In the genomic region with DNA sequence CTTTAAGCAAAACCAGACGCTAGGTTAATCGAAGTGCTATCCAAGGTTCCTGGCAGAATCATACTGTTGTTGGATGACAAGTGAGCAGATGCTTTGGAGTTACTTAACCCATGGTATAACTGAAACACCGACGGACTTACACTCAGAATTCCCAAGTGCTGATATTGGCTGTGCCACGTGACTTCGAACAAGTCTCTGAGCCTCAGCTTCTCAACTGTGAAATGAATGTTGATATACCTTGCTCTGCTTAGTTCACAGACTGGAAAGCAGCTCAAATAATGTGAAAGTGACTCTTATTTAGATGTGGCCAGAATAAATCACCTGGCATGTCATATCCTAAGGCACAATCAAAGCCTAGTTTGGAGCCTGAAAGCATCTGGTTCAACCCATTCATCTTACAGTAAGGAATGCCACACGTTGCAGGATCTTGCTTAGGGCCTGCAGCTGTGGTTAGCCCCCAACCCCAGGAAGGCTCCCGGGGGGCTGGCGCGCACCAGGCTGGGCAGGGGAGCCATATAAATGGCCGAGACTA, we compare ENCODE assay signal across 8 cellular contexts. TPM values are rescaled to one million over a fixed set of nuclear protein-coding genes. Genes with fewer than 3 reads are reported as not detected.
DNase-seq lines count a peak whose midpoint lies in the region; ATAC-seq and TF ChIP-seq lines count a peak whose summit lies in the region.

No MANE protein-coding gene starts in this region.

- H3K36me3 Mint-ChIP-seq in endodermal cell (ENCODE audit: low read depth) = peaks cover 20% of the 10 kb centered on the region

- H3K9me3 ChIP-seq in DOHH2 (ENCODE audit: control insufficient read depth, insufficient read depth, low read length) (no peaks in the 10 kb centered on the region), OCI-LY1 (ENCODE audit: low read length) (no peaks in the 10 kb centered on the region), endodermal cell (ENCODE audit: control insufficient read depth, low read length) (no peaks in the 10 kb centered on the region), osteoblast (ENCODE audit: low read depth, low read length) (no peaks in the 10 kb centered on the region)

- H3K36me3 ChIP-seq in DOHH2 (ENCODE audit: control insufficient read depth, low read length) (peaks cover 34% of the 10 kb centered on the region), OCI-LY1 (ENCODE audit: insufficient read depth, low read length) (peaks cover 21% of the 10 kb centered on the region; the same call in 1 of the 2 replicates), endodermal cell (ENCODE audit: control insufficient read depth, insufficient read depth, low read length) (peaks cover 34% of the 10 kb centered on the region), osteoblast (ENCODE audit: insufficient read depth, low read length) (peaks cover 6% of the 10 kb centered on the region)

- H3K27me3 Mint-ChIP-seq in endodermal cell (ENCODE audit: insufficient read depth) = no peaks in the 10 kb centered on the region

- H3F3A ChIP-seq in DOHH2 (ENCODE audit: control insufficient read depth, insufficient read depth) (0 out of 2 replicates have a peak, but pooled peaks cover 6% of the 10 kb centered on the region), OCI-LY1 (ENCODE audit: insufficient read depth, low read length) (0 out of 2 replicates have a peak, but pooled peaks cover 5% of the 10 kb centered on the region)

- H3K27ac ChIP-seq in DOHH2 (ENCODE audit: low read depth, low read length) (no peak overlapping the region), OCI-LY1 (ENCODE audit: low read depth, low read length, poor library complexity, severe bottlenecking) (no peak overlapping the region), endodermal cell (ENCODE audit: low read depth, low read length) (no peak overlapping the region), osteoblast (ENCODE audit: low read depth, low read length) (peak overlapping the region; percentile 42)

- peaks cover 60% of the 10 kb centered on the region for H3K79me2 ChIP-seq in DOHH2 (ENCODE audit: control insufficient read depth, low read length)
- peaks cover 23% of the 10 kb centered on the region for H3K79me2 ChIP-seq in OCI-LY1 (ENCODE audit: insufficient read depth, low read length)
- peaks cover 39% of the 10 kb centered on the region for H3K79me2 ChIP-seq in osteoblast (ENCODE audit: insufficient read depth, low read length)

- H3K27me3 ChIP-seq in DOHH2 (ENCODE audit: control insufficient read depth, low read length) = no peaks in the 10 kb centered on the region
- H3K27me3 ChIP-seq in OCI-LY1 (ENCODE audit: insufficient read depth, low read length) = no peaks in the 10 kb centered on the region
- H3K27me3 ChIP-seq in endodermal cell (ENCODE audit: control insufficient read depth, insufficient read depth, low read length, poor library complexity, severe bottlenecking) = no peaks in the 10 kb centered on the region
- no peaks in the 10 kb centered on the region for H3K27me3 ChIP-seq in osteoblast (ENCODE audit: insufficient read depth, low read length)

- no peaks in the 10 kb centered on the region for H3K9me3 Mint-ChIP-seq in endodermal cell

- 15 to 26% methylated on average over 9 to 11 of the region's 11 CpGs for WGBS in endodermal cell (ENCODE audit: insufficient coverage in 1 of 2, insufficient read length in 1 of 2), 2 experiments

- H3K4me2 ChIP-seq in DOHH2 (ENCODE audit: low read length) (peak overlapping the region; percentile 85), OCI-LY1 (ENCODE audit: low read length) (peak overlapping the region; percentile 94), osteoblast (ENCODE audit: insufficient read depth, low read length) (peak overlapping the region; percentile 94)

- H3K9ac ChIP-seq in OCI-LY1 (ENCODE audit: low read length) (peak overlapping the region; percentile 71), endodermal cell (ENCODE audit: extremely low read depth, low read length, poor library complexity, severe bottlenecking) (peak overlapping the region; percentile 61)

- peak overlapping the region; percentile 82 for H3K4me3 Mint-ChIP-seq in endodermal cell

- TF ChIP-seq CTCF in DOHH2 (IDR thresholded peaks at IDR 0.05; ENCODE audit: low read depth, low read length, poor library complexity, severe bottlenecking) (no peak), OCI-LY1 (IDR thresholded peaks at IDR 0.05; ENCODE audit: low read length) (no peak), endodermal cell (conservative IDR thresholded peaks at IDR 0.05) (no peak), osteoblast (IDR thresholded peaks at IDR 0.05; ENCODE audit: extremely low read depth, low read depth, low read length) (no peak)

- no peak for ATAC-seq in HG02798 (IDR thresholded peaks at IDR 0.05; ENCODE audit: poor library complexity, unreplicated experiment)

- peaks cover 17% of the 10 kb centered on the region for H3K4me1 Mint-ChIP-seq in endodermal cell

- H3K27ac Mint-ChIP-seq in endodermal cell = peak overlapping the region; percentile 85

- H4K20me1 ChIP-seq in DOHH2 (ENCODE audit: control insufficient read depth, insufficient read depth, low read depth, low read length) (no peaks in the 10 kb centered on the region), OCI-LY1 (ENCODE audit: insufficient read depth, low read length) (no peaks in the 10 kb centered on the region), osteoblast (ENCODE audit: insufficient read depth, low read length) (no peaks in the 10 kb centered on the region)

- H3K4me3 ChIP-seq in DOHH2 (ENCODE audit: low read length) (peak overlapping the region; percentile 87), OCI-LY1 (ENCODE audit: low read depth, low read length, poor library complexity, severe bottlenecking) (peak overlapping the region; percentile 77), endodermal cell (ENCODE audit: low read length) (peak overlapping the region; percentile 95), osteoblast (ENCODE audit: insufficient read depth, low read length) (peak overlapping the region; percentile 92)

- H2AFZ ChIP-seq in OCI-LY1 (ENCODE audit: low read length) (no peak overlapping the region), osteoblast (ENCODE audit: low read length) (peak overlapping the region; percentile 100)

- peak; percentile 44 for DNase-seq in endodermal cell
- peak; percentile 32 for DNase-seq in osteoblast (ENCODE audit: insufficient read length, low spot score, missing footprints)
- no peak for DNase-seq in GDM1 (lab: John Stamatoyannopoulos, UW)
- DNase-seq in epidermal melanocyte (ENCODE audit: insufficient read length, low spot score) = no peak
- no peak for DNase-seq in amygdala (lab: John Stamatoyannopoulos, UW)

- H3K9me2 ChIP-seq in DOHH2 (replicated peaks; ENCODE audit: control insufficient read depth, low read length) (no peaks in the 10 kb centered on the region), OCI-LY1 (ENCODE audit: low read depth, low read length) (no peaks in the 10 kb centered on the region)

- H3K4me1 ChIP-seq in DOHH2 (ENCODE audit: control insufficient read depth, low read length) (peaks cover 30% of the 10 kb centered on the region), OCI-LY1 (ENCODE audit: insufficient read depth, low read length, severe bottlenecking) (peaks cover 39% of the 10 kb centered on the region), endodermal cell (ENCODE audit: control insufficient read depth, insufficient read depth, low read length) (peaks cover 4% of the 10 kb centered on the region), osteoblast (ENCODE audit: insufficient read depth, low read length) (peaks cover 19% of the 10 kb centered on the region)

RNA-seq across cellular contexts. Expression of a gene that starts 0.8 kb away (rescaled TPM):
- total RNA-seq in endodermal cell (10 to 100 TPM; 25.6 to 26.4 TPM), osteoblast (10.3 and 11.6 TPM in 2 replicates)
- 20.0 TPM for polyA plus RNA-seq in endodermal cell (2013, experiment 1 of 2)
- 20.9 TPM for polyA plus RNA-seq in endodermal cell (2013, experiment 2 of 2)

RNA-seq across cellular contexts. Expression of a gene that starts 3.6 kb away (rescaled TPM):
- 10 to 100 TPM; 84.3 to 96.6 TPM for total RNA-seq in endodermal cell
- polyA plus RNA-seq in endodermal cell (2013, experiment 1 of 2) = 79.7 TPM
- polyA plus RNA-seq in endodermal cell (2013, experiment 2 of 2) = 103 TPM
- 13.3 and 17.4 TPM in 2 replicates for total RNA-seq in osteoblast

Comparison
In these comparisons a context has a peak if more than half of its experiments do, and no peak if none do; other contexts are left out.
1. DNase-seq: peak in endodermal cell (single experiment) and osteoblast (single experiment); none in GDM1 (single experiment), epidermal melanocyte (single experiment) and amygdala (0 of 56).
2. Peak in every context shown above with its lines, with median percentiles within 50 percentile points of each other: H3K4me2 ChIP-seq and H3K4me3 ChIP-seq.